Comparison of ENCODE assay signal across 12 cellular contexts in genomic region chr7:127350586-127350985, GRCh38. TPM values are rescaled to one million over a fixed set of nuclear protein-coding genes. Genes with fewer than 3 reads are reported as not detected.
DNase-seq lines count a peak whose midpoint lies in the region; ATAC-seq and TF ChIP-seq lines count a peak whose summit lies in the region.
"Had no signal": no experiment of that assay in that cellular context is flagged by ENCODE, and none has a peak within 500 bp of the region (broad histone marks: within the 10 kb centered on the region; RNA-seq: fewer than 3 reads in every experiment).

No MANE protein-coding gene starts in this region.

- no peaks in the 10 kb centered on the region for H3K36me3 Mint-ChIP-seq in natural killer cell
- peaks cover 6% of the 10 kb centered on the region for H3K36me3 Mint-ChIP-seq in natural killer cell treated with Interleukin-12 subunit alpha and Interleukin-12 subunit beta and Interleukin-15 and Interleukin-18, amount 100 ng/mL, for 72 hours
- H3K36me3 Mint-ChIP-seq in T-helper 17 cell (ENCODE audit: low read depth) = peaks cover 8% of the 10 kb centered on the region
- H3K36me3 Mint-ChIP-seq in memory B cell = peaks cover 2% of the 10 kb centered on the region
- H3K36me3 Mint-ChIP-seq in activated T-helper 2 cell treated with anti-CD3 and anti-CD28 coated beads, Interferon-gamma antibody, Interleukin-2, Interleukin-4, amounts not matched to agents 10 μg/mL and 5 μg/mL and 100 μg/mL, durations not matched to agents 14 hours and 24 hours and 36 hours (ENCODE audit: low read depth) = peaks cover 35% of the 10 kb centered on the region

- no peaks in the 10 kb centered on the region for H3K9me3 ChIP-seq in T-helper 17 cell (ENCODE audit: control insufficient read depth, low read length, poor library complexity, severe bottlenecking)
- H3K9me3 ChIP-seq in adrenal gland (replicated peaks in 1 of 3) = no peaks in the 10 kb centered on the region
- H3K9me3 ChIP-seq: Caco-2 had no signal

- H3K4me3 Mint-ChIP-seq in natural killer cell = no peak overlapping the region
- no peak overlapping the region for H3K4me3 Mint-ChIP-seq in natural killer cell treated with Interleukin-12 subunit alpha and Interleukin-12 subunit beta and Interleukin-15 and Interleukin-18, amount 100 ng/mL, for 72 hours
- H3K4me3 Mint-ChIP-seq in T-helper 17 cell = no peak overlapping the region
- H3K4me3 Mint-ChIP-seq in memory B cell = no peak overlapping the region
- H3K4me3 Mint-ChIP-seq in activated T-helper 2 cell treated with anti-CD3 and anti-CD28 coated beads, Interferon-gamma antibody, Interleukin-2, Interleukin-4, amounts not matched to agents 10 μg/mL and 5 μg/mL and 100 μg/mL, durations not matched to agents 14 hours and 24 hours and 36 hours (ENCODE audit: low read depth) = no peak overlapping the region
- H3K4me3 Mint-ChIP-seq: CD8-positive, alpha-beta memory T cell had no signal

- H3K27me3 ChIP-seq in adrenal gland = no peaks in the 10 kb centered on the region
- H3K27me3 ChIP-seq: BE2C had no signal

- intact Hi-C loops in natural killer cell (cut with micrococcal nuclease) (no loop called here), adrenal gland (cut with DNase I) (no loop called here)
- intact Hi-C loops in activated T-helper 2 cell treated with anti-CD3 and anti-CD28 coated beads, Interferon-gamma antibody, Interleukin-2, Interleukin-4, amounts not matched to agents 10 μg/mL and 5 μg/mL and 100 μg/mL, durations not matched to agents 14 hours and 24 hours and 36 hours (cut with micrococcal nuclease) = no loop called here

- no peak overlapping the region for H3K27ac ChIP-seq in adrenal gland
- H3K27ac ChIP-seq: C4-2B had no signal

- H3K4me1 Mint-ChIP-seq in natural killer cell (peaks cover 25 to 41% of the 10 kb centered on the region in 2 donors), T-helper 17 cell (peaks cover 25% of the 10 kb centered on the region), memory B cell (peaks cover 22% of the 10 kb centered on the region)
- peaks cover 26 to 44% of the 10 kb centered on the region in 2 donors for H3K4me1 Mint-ChIP-seq in natural killer cell treated with Interleukin-12 subunit alpha and Interleukin-12 subunit beta and Interleukin-15 and Interleukin-18, amount 100 ng/mL, for 72 hours (ENCODE audit: low read depth in 2 of 2)
- H3K4me1 Mint-ChIP-seq in activated T-helper 2 cell treated with anti-CD3 and anti-CD28 coated beads, Interferon-gamma antibody, Interleukin-2, Interleukin-4, amounts not matched to agents 10 μg/mL and 5 μg/mL and 100 μg/mL, durations not matched to agents 14 hours and 24 hours and 36 hours (ENCODE audit: low read depth) = peaks cover 25% of the 10 kb centered on the region

- TF ChIP-seq CTCF in natural killer cell (IDR thresholded peaks at IDR 0.05) (no peak), adrenal gland (IDR thresholded peaks at IDR 0.05) (no peak)

- WGBS in adrenal gland, 4 donors = 75 to 89% (median 84%) methylated on average over 3 of the region's 3 CpGs

- peaks cover 4 to 6% of the 10 kb centered on the region in 2 donors for H3K4me1 ChIP-seq in adrenal gland (replicated peaks in 1 of 2)
- H3K4me1 ChIP-seq: BE2C, Caco-2 had no signal

- no peaks in the 10 kb centered on the region for H3K9me3 Mint-ChIP-seq in natural killer cell
- no peaks in the 10 kb centered on the region for H3K9me3 Mint-ChIP-seq in natural killer cell treated with Interleukin-12 subunit alpha and Interleukin-12 subunit beta and Interleukin-15 and Interleukin-18, amount 100 ng/mL, for 72 hours
- no peaks in the 10 kb centered on the region for H3K9me3 Mint-ChIP-seq in memory B cell
- no peaks in the 10 kb centered on the region for H3K9me3 Mint-ChIP-seq in activated T-helper 2 cell treated with anti-CD3 and anti-CD28 coated beads, Interferon-gamma antibody, Interleukin-2, Interleukin-4, amounts not matched to agents 10 μg/mL and 5 μg/mL and 100 μg/mL, durations not matched to agents 14 hours and 24 hours and 36 hours
- H3K9me3 Mint-ChIP-seq: CD8-positive, alpha-beta memory T cell had no signal

- H3K4me3 ChIP-seq in adrenal gland = no peak overlapping the region

- peaks cover 0 to 2% of the 10 kb centered on the region in 2 donors for H3K27me3 Mint-ChIP-seq in natural killer cell (ENCODE audit: low read depth in 2 of 2)
- H3K27me3 Mint-ChIP-seq in natural killer cell treated with Interleukin-12 subunit alpha and Interleukin-12 subunit beta and Interleukin-15 and Interleukin-18, amount 100 ng/mL, for 72 hours = no peaks in the 10 kb centered on the region
- H3K27me3 Mint-ChIP-seq in T-helper 17 cell = peaks cover 5% of the 10 kb centered on the region
- peaks cover 5% of the 10 kb centered on the region for H3K27me3 Mint-ChIP-seq in memory B cell
- H3K27me3 Mint-ChIP-seq in activated T-helper 2 cell treated with anti-CD3 and anti-CD28 coated beads, Interferon-gamma antibody, Interleukin-2, Interleukin-4, amounts not matched to agents 10 μg/mL and 5 μg/mL and 100 μg/mL, durations not matched to agents 14 hours and 24 hours and 36 hours (ENCODE audit: low read depth) = peaks cover 15% of the 10 kb centered on the region
- H3K27me3 Mint-ChIP-seq: CD8-positive, alpha-beta memory T cell had no signal

- H3K27ac Mint-ChIP-seq in natural killer cell (peak overlapping the region; percentile 17 to 56), T-helper 17 cell (peak overlapping the region; percentile 27), memory B cell (peak overlapping the region; percentile 77)
- peak overlapping the region in 1 of 2 donors; percentile 8 for H3K27ac Mint-ChIP-seq in natural killer cell treated with Interleukin-12 subunit alpha and Interleukin-12 subunit beta and Interleukin-15 and Interleukin-18, amount 100 ng/mL, for 72 hours
- H3K27ac Mint-ChIP-seq in activated T-helper 2 cell treated with anti-CD3 and anti-CD28 coated beads, Interferon-gamma antibody, Interleukin-2, Interleukin-4, amounts not matched to agents 10 μg/mL and 5 μg/mL and 100 μg/mL, durations not matched to agents 14 hours and 24 hours and 36 hours = no peak overlapping the region

- H3K36me3 ChIP-seq in adrenal gland (replicated peaks in 1 of 2) = no peaks in the 10 kb centered on the region
- H3K36me3 ChIP-seq: BE2C had no signal

- no peak for TF ChIP-seq POLR2A in adrenal gland (IDR thresholded peaks at IDR 0.05)

- ATAC-seq in natural killer cell (no peak), T-helper 17 cell (no peak), memory B cell (ENCODE audit: low read depth) (no peak)
- ATAC-seq in natural killer cell treated with Interleukin-12 subunit alpha and Interleukin-12 subunit beta and Interleukin-15 and Interleukin-18, amount 100 ng/mL, for 72 hours = no peak
- ATAC-seq: HCT116 had no signal

- DNase-seq in natural killer cell (no peak), T-helper 17 cell (no peak), memory B cell (ENCODE audit: low spot score in 2 of 2) (no peak), adrenal gland (no peak), inferior parietal cortex (ENCODE audit: extremely low spot score) (no peak)
- DNase-seq in natural killer cell treated with Interleukin-12 subunit alpha and Interleukin-12 subunit beta and Interleukin-15 and Interleukin-18, amount 100 ng/mL, for 72 hours (ENCODE audit: low spot score) = no peak
- no peak for DNase-seq in activated T-helper 2 cell treated with anti-CD3 and anti-CD28 coated beads, Interferon-gamma antibody, Interleukin-2, Interleukin-4, amounts not matched to agents 10 μg/mL and 5 μg/mL and 100 μg/mL, durations not matched to agents 14 hours and 24 hours and 36 hours (ENCODE audit: low spot score)
- DNase-seq: BE2C; Caco-2; CD8-positive, alpha-beta memory T cell had no signal

RNA-seq across cellular contexts. Expression of gene ZNF800, which starts 41.9 kb away (rescaled TPM):
- total RNA-seq in natural killer cell (100 to 1,000 TPM in 2 of 3 donors, 10 to 100 TPM in 1; 93.3 to 107 (median 101) TPM), T-helper 17 cell (10 to 100 TPM; 67.2 to 70.1 TPM), adrenal gland (10 to 100 TPM; 17.5 to 41.6 (median 30.5) TPM)
- total RNA-seq in natural killer cell treated with Interleukin-12 subunit alpha and Interleukin-12 subunit beta and Interleukin-15 and Interleukin-18, amount 100 ng/mL, for 72 hours = 10 to 100 TPM; 52.8 to 56.3 TPM
- 40.2 and 40.8 TPM in 2 replicates for total RNA-seq in activated T-helper 2 cell treated with anti-CD3 and anti-CD28 coated beads, Interferon-gamma antibody, Interleukin-2, Interleukin-4, amounts not matched to agents 10 μg/mL and 5 μg/mL and 100 μg/mL, durations not matched to agents 14 hours and 24 hours and 36 hours
- polyA plus RNA-seq in adrenal gland = 10 to 100 TPM; 11.0 to 21.5 (median 15.4) TPM
